Comparison of ENCODE assay signal across 23 cellular contexts in genomic region chr16:4356820-4357219, GRCh38. TPM values are rescaled to one million over a fixed set of nuclear protein-coding genes. Genes with fewer than 3 reads are reported as not detected.
A peak's percentile ranks its signal among the peaks of the same experiment; 100 is the strongest.
DNase-seq lines count a peak whose midpoint lies in the region; ATAC-seq and TF ChIP-seq lines count a peak whose summit lies in the region.
"Had no signal": no experiment of that assay in that cellular context is flagged by ENCODE, and none has a peak within 500 bp of the region (broad histone marks: within the 10 kb centered on the region; RNA-seq: fewer than 3 reads in every experiment).

No MANE protein-coding gene starts in this region.

- TF ChIP-seq POLR2A in upper lobe of left lung (IDR thresholded peaks at IDR 0.05): no peak

- H3K4me1 ChIP-seq in GM23338 (ENCODE audit: insufficient read depth): no peaks in the 10 kb centered on the region; the same call in 1 of the 2 replicates
- peaks cover 0 to 5% (median under 1%) of the 10 kb centered on the region in 4 donors for H3K4me1 ChIP-seq in upper lobe of left lung
- H3K4me1 ChIP-seq: HAP-1 had no signal

- H3K9me3 Mint-ChIP-seq in GM23338 (no peaks in the 10 kb centered on the region; the same call in 2 of the 3 replicates), WTC11 (no peaks in the 10 kb centered on the region)
- H3K9me3 Mint-ChIP-seq in central memory CD8-positive, alpha-beta T cell: no peaks in the 10 kb centered on the region
- H3K9me3 Mint-ChIP-seq: CD14-positive monocyte, HFFc6 had no signal

- no peaks in the 10 kb centered on the region for H4K20me1 ChIP-seq in GM23338 (replicated peaks; ENCODE audit: insufficient read depth)

- H3K4me3 ChIP-seq in GM23338 (no peak overlapping the region), upper lobe of left lung (no peak overlapping the region)
- H3K4me3 ChIP-seq: A549; BLaER1 treated with 17β-estradiol and CSF1 and Interleukin-3, amounts not matched to agents 10 nM and 100 nM; HAP-1 had no signal

- H3K9me2 ChIP-seq in GM23338 (ENCODE audit: insufficient read depth): no peaks in the 10 kb centered on the region

- 0 out of 2 replicates have a peak overlapping the region, but pooled peaks have one; percentile 50 for H3K27ac ChIP-seq in GM23338 (ENCODE audit: low read depth)
- H3K27ac ChIP-seq in upper lobe of left lung: no peak overlapping the region
- H3K27ac ChIP-seq: A549; BLaER1 treated with 17β-estradiol and CSF1 and Interleukin-3, amounts not matched to agents 10 nM and 100 nM had no signal

- no peaks in the 10 kb centered on the region for H3K9me3 ChIP-seq in upper lobe of left lung
- H3K9me3 ChIP-seq: A549; BE2C; BLaER1 treated with 17β-estradiol and CSF1 and Interleukin-3, amounts not matched to agents 10 nM and 100 nM; HAP-1 had no signal

- no peak overlapping the region for H3K4me3 Mint-ChIP-seq in GM23338
- no peak overlapping the region for H3K4me3 Mint-ChIP-seq in WTC11
- no peak overlapping the region for H3K4me3 Mint-ChIP-seq in central memory CD8-positive, alpha-beta T cell
- H3K4me3 Mint-ChIP-seq: CD14-positive monocyte; CD4-positive, alpha-beta memory T cell; HFFc6 had no signal

- 0 out of 2 replicates have a peak, but pooled peaks cover 8% of the 10 kb centered on the region for H3F3A ChIP-seq in GM23338 (replicated peaks; ENCODE audit: low read depth)

- no peak for TF ChIP-seq EP300 in upper lobe of left lung (IDR thresholded peaks at IDR 0.05)

- 80 to 91% methylated on average over 4 to 7 of the region's 7 CpGs for WGBS in upper lobe of left lung, 2 donors

- H3K36me3 ChIP-seq in GM23338 (ENCODE audit: insufficient read depth) (no peaks in the 10 kb centered on the region), upper lobe of left lung (peaks cover 0 to 53% (median 35%) of the 10 kb centered on the region in 4 donors)
- H3K36me3 ChIP-seq: BE2C, HAP-1 had no signal

- no peaks in the 10 kb centered on the region for H3K36me3 Mint-ChIP-seq in GM23338 (ENCODE audit: low read depth)
- H3K36me3 Mint-ChIP-seq in WTC11: peaks cover 2% of the 10 kb centered on the region; the same call in 1 of the 2 replicates
- H3K36me3 Mint-ChIP-seq in central memory CD8-positive, alpha-beta T cell (ENCODE audit: insufficient read depth): peaks cover 35% of the 10 kb centered on the region

- DNase-seq in GM23338 (ENCODE audit: low spot score): no peak
- DNase-seq in WTC11 (ENCODE audit: low spot score): no peak
- DNase-seq in central memory CD8-positive, alpha-beta T cell (ENCODE audit: low spot score in 2 of 2): no peak
- DNase-seq in NCI-H524 treated with DMSO at 0.1 percent for 48 hours (lab: John Stamatoyannopoulos, UW): no peak
- DNase-seq in posterior vena cava (ENCODE audit: low spot score): no peak
- no peak for DNase-seq in RKO (ENCODE audit: low spot score)
- no peak for DNase-seq in upper lobe of left lung
- DNase-seq: 8988T; ACHN; AML-193; BE2C; Calu3; CD4-positive, alpha-beta memory T cell; COR-L47; DMS53; DMS79 treated with DMSO at 0.1 percent for 48 hours; GF-D8; GOT3; HFFc6 had no signal

- POLR2A ChIA-PET in WTC11 (lab: Charles Lee): interaction anchor here (1.1 kb wide), 1 partner anchor 16 kb away, joined by 3 read pairs; no protein-coding TSS in a partner anchor

- ATAC-seq in GM23338 (no peak), WTC11 (no peak), upper lobe of left lung (ENCODE audit: low FRiP score in 2 of 2) (no peak)
- ATAC-seq in central memory CD8-positive, alpha-beta T cell (replicated peaks; ENCODE audit: extremely low read depth, poor library complexity, severe bottlenecking): no peak
- ATAC-seq: A549 had no signal

- no peak overlapping the region for H3K4me2 ChIP-seq in GM23338
- H3K4me2 ChIP-seq: A549; BLaER1 treated with 17β-estradiol and CSF1 and Interleukin-3, amounts not matched to agents 10 nM and 100 nM had no signal

- H3K27me3 ChIP-seq in GM23338 (ENCODE audit: insufficient read depth): no peaks in the 10 kb centered on the region
- H3K27me3 ChIP-seq in upper lobe of left lung: no peaks in the 10 kb centered on the region
- H3K27me3 ChIP-seq: BE2C; BLaER1 treated with 17β-estradiol and CSF1 and Interleukin-3, amounts not matched to agents 10 nM and 100 nM had no signal

- H3K4me1 Mint-ChIP-seq in GM23338: peaks cover 4% of the 10 kb centered on the region; the same call in 1 of the 3 replicates
- H3K4me1 Mint-ChIP-seq in WTC11: peaks cover 6% of the 10 kb centered on the region; the same call in 1 of the 2 replicates
- H3K4me1 Mint-ChIP-seq in central memory CD8-positive, alpha-beta T cell: peaks cover 2% of the 10 kb centered on the region

- CTCF ChIA-PET in WTC11 (lab: Charles Lee): interaction anchor here (4.9 kb wide), 1 partner anchor 47 kb away, joined by 32 read pairs; no protein-coding TSS in a partner anchor

- H3K27me3 Mint-ChIP-seq in GM23338 (ENCODE audit: insufficient read depth, low read depth, poor library complexity) (peaks cover 6% of the 10 kb centered on the region), WTC11 (ENCODE audit: low read depth) (no peaks in the 10 kb centered on the region)
- no peaks in the 10 kb centered on the region for H3K27me3 Mint-ChIP-seq in central memory CD8-positive, alpha-beta T cell
- H3K27me3 Mint-ChIP-seq: CD4-positive, alpha-beta memory T cell had no signal

- intact Hi-C loops in posterior vena cava (cut with DNase I): loop anchor here in 1 of 2 donors (1.0 kb wide), 1 partner anchor 46 kb away; no protein-coding TSS in a partner anchor

- no peaks in the 10 kb centered on the region for H3K79me2 ChIP-seq in GM23338 (replicated peaks; ENCODE audit: insufficient read depth)

- H3K27ac Mint-ChIP-seq in GM23338: no peak overlapping the region
- H3K27ac Mint-ChIP-seq in WTC11: 0 out of 2 replicates have a peak overlapping the region, but pooled peaks have one; percentile 19
- H3K27ac Mint-ChIP-seq in central memory CD8-positive, alpha-beta T cell (ENCODE audit: low read depth): peak overlapping the region; percentile 44
- H3K27ac Mint-ChIP-seq: HFFc6 had no signal

- H2AFZ ChIP-seq in GM23338: no peak overlapping the region

- TF ChIP-seq CTCF in GM23338 (conservative IDR thresholded peaks at IDR 0.05; ENCODE audit: low read depth in 2 of 2) (no peak), WTC11 (IDR thresholded peaks at IDR 0.05) (no peak), upper lobe of left lung (IDR thresholded peaks at IDR 0.05) (no peak)

TF ChIP-seq in WTC11, 78 proteins besides CTCF, POLR2A, EP300 and RAD21 (continues in another document):
- TF ChIP-seq IRF2 (CRISPR knock-in tag; IDR thresholded peaks at IDR 0.05; ENCODE audit: borderline replicate concordance, low read depth): no peak
- no peak for TF ChIP-seq TCF7 (CRISPR knock-in tag; IDR thresholded peaks at IDR 0.05; ENCODE audit: low read depth)
- TF ChIP-seq ZNF423 (CRISPR knock-in tag; IDR thresholded peaks at IDR 0.05): no peak
- TF ChIP-seq TP53 (CRISPR knock-in tag; IDR thresholded peaks at IDR 0.05): no peak
- TF ChIP-seq JAZF1 (CRISPR knock-in tag; IDR thresholded peaks at IDR 0.05): no peak
- no peak for TF ChIP-seq USF2 (CRISPR knock-in tag; IDR thresholded peaks at IDR 0.05)
- no peak for TF ChIP-seq SMAD3 (CRISPR knock-in tag; IDR thresholded peaks at IDR 0.05; ENCODE audit: borderline replicate concordance)
- TF ChIP-seq SMAD4 (CRISPR knock-in tag; IDR thresholded peaks at IDR 0.05): no peak
- TF ChIP-seq ZNF396 (CRISPR knock-in tag; IDR thresholded peaks at IDR 0.05; ENCODE audit: borderline replicate concordance): no peak
- no peak for TF ChIP-seq ZNF219 (CRISPR knock-in tag; IDR thresholded peaks at IDR 0.05; ENCODE audit: borderline replicate concordance)
- TF ChIP-seq ZNF232 (CRISPR knock-in tag; IDR thresholded peaks at IDR 0.05): no peak
- TF ChIP-seq ZNF121 (CRISPR knock-in tag; IDR thresholded peaks at IDR 0.05): no peak
- TF ChIP-seq FOXJ3 (CRISPR knock-in tag; IDR thresholded peaks at IDR 0.05; ENCODE audit: borderline replicate concordance): no peak
- no peak for TF ChIP-seq NR2C2 (CRISPR knock-in tag; IDR thresholded peaks at IDR 0.05)

RNA-seq across cellular contexts. Expression of gene PAM16, which starts 5.7 kb away (rescaled TPM):
- 84.1 and 113 TPM in 2 replicates for total RNA-seq in GM23338 (2014; rRNA removed; shearing (Covaris generic))
- polyA plus RNA-seq in GM23338 (2016; fragmentation: Nextera tagmentation; extraction: Ambion mirVana): 283 and 331 TPM in 2 replicates
- total RNA-seq in WTC11 (2021) (87.2 to 93.7 TPM (median 88.9 TPM) in 3 replicates), posterior vena cava (10 to 100 TPM; 25.3 to 28.8 TPM), upper lobe of left lung (10 to 100 TPM; 45.5 to 71.8 (median 62.6) TPM)

RNA-seq across cellular contexts. Expression of gene VASN, which starts 14.8 kb away (rescaled TPM):
- total RNA-seq in GM23338 (2014; rRNA removed; shearing (Covaris generic)): 15.5 and 16.9 TPM in 2 replicates
- polyA plus RNA-seq in GM23338 (2016; fragmentation: Nextera tagmentation; extraction: Ambion mirVana): 7.1 and 8.0 TPM in 2 replicates
- total RNA-seq in WTC11 (2021): 8.0 to 9.1 TPM (median 8.3 TPM) in 3 replicates
- total RNA-seq in posterior vena cava: 10 to 100 TPM; 67.1 to 89.3 TPM
- total RNA-seq in upper lobe of left lung: 10 to 100 TPM; 11.4 to 40.6 (median 30.2) TPM
- polyA plus RNA-seq: CD14-positive monocyte had no signal

RNA-seq across cellular contexts. Expression of gene GLIS2, which starts 41.0 kb away (rescaled TPM):
- total RNA-seq in GM23338 (2014; rRNA removed; shearing (Covaris generic)): 9.0 and 10.2 TPM in 2 replicates
- polyA plus RNA-seq in GM23338 (2016; fragmentation: Nextera tagmentation; extraction: Ambion mirVana): 8.2 and 8.8 TPM in 2 replicates
- total RNA-seq in WTC11 (2021): 19.5 to 23.0 TPM (median 20.1 TPM) in 3 replicates
- total RNA-seq in posterior vena cava: 10 to 100 TPM; 35.6 to 49.0 TPM
- 10 to 100 TPM; 10.5 to 35.2 (median 22.6) TPM for total RNA-seq in upper lobe of left lung
- polyA plus RNA-seq: CD14-positive monocyte; CD4-positive, alpha-beta memory T cell had no signal

RNA-seq across cellular contexts. Expression of gene CORO7, which starts 59.6 kb away (rescaled TPM):
- 40.5 and 46.4 TPM in 2 replicates for total RNA-seq in GM23338 (2014; rRNA removed; shearing (Covaris generic))
- polyA plus RNA-seq in GM23338 (2016; fragmentation: Nextera tagmentation; extraction: Ambion mirVana): 14.2 and 19.1 TPM in 2 replicates
- total RNA-seq in WTC11 (2021): 36.7 to 45.5 TPM (median 38.6 TPM) in 3 replicates
- total RNA-seq in posterior vena cava: 10 to 100 TPM; 28.5 to 29.5 TPM
- total RNA-seq in upper lobe of left lung: 100 to 1,000 TPM in 2 of 6 donors, 10 to 100 TPM in 4; 42.9 to 235 (median 69.0) TPM
